In genomic region chr4:174461438-174462106, GRCh38 we compare ENCODE assay signal across 16 cellular contexts.
DNase-seq lines count a peak whose midpoint lies in the region; ATAC-seq, FAIRE-seq and TF ChIP-seq lines count a peak whose summit lies in the region.
"Had no signal": no experiment of that assay in that cellular context is flagged by ENCODE, and none has a peak within 500 bp of the region (broad histone marks: within the 10 kb centered on the region; RNA-seq: fewer than 3 reads in every experiment).

No MANE protein-coding gene starts in this region.

- TF ChIP-seq EP300 in sigmoid colon (IDR thresholded peaks at IDR 0.05): no peak

- H3K4me3 ChIP-seq in adipocyte (ENCODE audit: low read length) (no peak overlapping the region), sigmoid colon (no peak overlapping the region), kidney (ENCODE audit: low read length in 2 of 2) (no peak overlapping the region)
- H3K4me3 ChIP-seq: psoas muscle, tibial artery had no signal

- H3K36me3 ChIP-seq in adipocyte (ENCODE audit: control insufficient read depth, insufficient read depth, low read length, severe bottlenecking) (no peaks in the 10 kb centered on the region), sigmoid colon (no peaks in the 10 kb centered on the region), kidney (ENCODE audit: control insufficient read depth in 1 of 2, insufficient read depth in 2 of 2, low read length in 2 of 2) (no peaks in the 10 kb centered on the region)
- H3K36me3 ChIP-seq: tibial artery had no signal

- whole genome bisulfite sequencing in sigmoid colon, 2 donors: 12 to 56% methylated on average over 3 of the region's 3 CpGs

- TF ChIP-seq POLR2A in sigmoid colon (IDR thresholded peaks at IDR 0.05): no peak

- intact Hi-C loops in left colon (cut with DNase I, micrococcal nuclease): no loop called here
- intact Hi-C loops in sigmoid colon (cut with DNase I): no loop called here
- intact Hi-C loops in kidney (cut with DNase I): no loop called here

- no peaks in the 10 kb centered on the region for H3K27me3 ChIP-seq in adipocyte (replicated peaks; ENCODE audit: control insufficient read depth, insufficient read depth, low read length)
- H3K27me3 ChIP-seq in sigmoid colon: no peaks in the 10 kb centered on the region
- H3K27me3 ChIP-seq: tibial artery had no signal

- H3K4me1 ChIP-seq in adipocyte (ENCODE audit: control insufficient read depth, insufficient read depth, low read length) (peaks cover 6% of the 10 kb centered on the region), sigmoid colon (peaks cover 0 to 45% (median 18%) of the 10 kb centered on the region in 4 donors), kidney (ENCODE audit: control insufficient read depth in 1 of 2, insufficient read depth in 1 of 2, low read depth in 1 of 2, low read length in 2 of 2) (no peaks in the 10 kb centered on the region)
- H3K4me1 ChIP-seq: psoas muscle had no signal

- peak overlapping the region in 3 of 4 donors; percentile 3 to 36 (median 11) for H3K27ac ChIP-seq in sigmoid colon
- no peak overlapping the region for H3K27ac ChIP-seq in kidney (ENCODE audit: low read depth in 2 of 2, low read length in 2 of 2)
- H3K27ac ChIP-seq: psoas muscle, tibial artery had no signal

- no peak for FAIRE-seq in kidney (lab: Jason Lieb, UNC)
- FAIRE-seq: islet of Langerhans had no signal

- DNase-seq in HT-29 (ENCODE audit: low spot score) (peak; percentile 53), adipocyte (ENCODE audit: low read depth) (peak; percentile 34), left colon (peak; percentile 12 to 63), sigmoid colon (no peak), kidney (no peak), GM03348 (ENCODE audit: low spot score) (no peak)
- DNase-seq in activated CD4-positive, alpha-beta T cell treated with anti-CD3 and anti-CD28 coated beads for 1 hour: no peak
- DNase-seq: activated CD4-positive, alpha-beta T cell treated with anti-CD3 and anti-CD28 coated beads, Interleukin-2, amount 10 ng/mL, durations not matched to agents 7 days and 5 days; activated naive CD8-positive, alpha-beta T cell treated with anti-CD3 and anti-CD28 coated beads for 36 hours; activated T-cell treated with anti-CD3 and anti-CD28 coated beads, Interleukin-2, amount 50 U/mL, for 4 hours; NCI-H2171 treated with DMSO at 0.1 percent for 48 hours; psoas muscle; SIG-M5; tibial artery had no signal

- TF ChIP-seq CTCF in sigmoid colon (IDR thresholded peaks at IDR 0.05) (no peak), kidney (IDR thresholded peaks at IDR 0.05; ENCODE audit: borderline replicate concordance, extremely low read depth, insufficient read depth) (no peak)

- H3K9ac ChIP-seq in adipocyte (ENCODE audit: low read length) (no peak overlapping the region), kidney (ENCODE audit: low read length in 2 of 2) (no peak overlapping the region)

- ATAC-seq in left colon: peak; percentile 90
- ATAC-seq in GM21515 (IDR thresholded peaks at IDR 0.05; ENCODE audit: unreplicated experiment): no peak
- ATAC-seq: activated T-cell treated with anti-CD3 and anti-CD28 coated beads, Interleukin-2, amount 50 U/mL, for 4 hours; psoas muscle had no signal

- peaks cover 6% of the 10 kb centered on the region for H3K9me3 ChIP-seq in adipocyte (ENCODE audit: control insufficient read depth, low read length)
- peaks cover 0 to 7% (median 0%) of the 10 kb centered on the region in 4 donors for H3K9me3 ChIP-seq in sigmoid colon
- peaks cover 3% of the 10 kb centered on the region in 2 donors for H3K9me3 ChIP-seq in kidney (ENCODE audit: control insufficient read depth in 1 of 2, low read length in 2 of 2)
- H3K9me3 ChIP-seq: tibial artery had no signal

Comparison
In these comparisons a context has a peak if more than half of its experiments do, and no peak if none do; other contexts are left out.
1. DNase-seq: peak in HT-29 (single experiment), adipocyte (single experiment) and left colon (2 of 2); none in sigmoid colon (single experiment), kidney (single experiment), GM03348 (single experiment) and activated CD4-positive, alpha-beta T cell treated with anti-CD3 and anti-CD28 coated beads for 1 hour (single experiment).
2. H3K27ac ChIP-seq: peak in sigmoid colon (3 of 4); none in kidney (0 of 2).